Comparison of ENCODE assay signal across 10 cellular contexts in the genomic region with DNA sequence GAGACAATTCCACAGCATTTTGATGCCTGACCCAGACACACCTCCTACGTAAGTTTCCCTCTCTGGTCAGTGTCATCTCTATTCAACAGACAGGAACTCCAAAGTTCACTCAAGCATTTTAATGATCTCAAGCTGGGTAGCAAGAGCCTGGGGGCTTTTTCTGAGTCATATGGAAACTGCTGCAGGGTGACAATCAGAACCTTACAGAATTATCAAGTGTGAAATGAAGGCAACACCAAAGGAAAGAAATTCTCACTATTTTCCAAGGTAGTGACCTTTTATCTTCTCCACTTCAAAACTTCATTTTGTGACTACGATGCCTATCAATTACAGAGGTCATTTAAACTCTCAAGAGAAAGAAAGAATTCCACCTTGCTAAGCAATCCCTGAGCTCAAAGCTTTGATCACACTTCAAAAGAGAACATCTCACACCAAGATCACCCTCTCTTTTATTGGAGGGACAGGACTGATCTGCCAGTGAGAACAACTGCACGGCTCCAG.
DNase-seq lines count a peak whose midpoint lies in the region; ATAC-seq and TF ChIP-seq lines count a peak whose summit lies in the region.
"Had no signal": no experiment of that assay in that cellular context is flagged by ENCODE, and none has a peak within 500 bp of the region (broad histone marks: within the 10 kb centered on the region; RNA-seq: fewer than 3 reads in every experiment).

No MANE protein-coding gene starts in this region.

- no peaks in the 10 kb centered on the region for H3K9me3 Mint-ChIP-seq in activated naive CD4-positive, alpha-beta T cell treated with anti-CD3 and anti-CD28 coated beads, Interleukin-2, amount 50 U/mL, for 72 hours
- peaks cover 2% of the 10 kb centered on the region for H3K9me3 Mint-ChIP-seq in glutamatergic neuron (ENCODE audit: unreplicated experiment)
- H3K9me3 Mint-ChIP-seq in immature natural killer cell: peaks cover 0 to 5% (median 0%) of the 10 kb centered on the region in 6 donors

- H3K27ac Mint-ChIP-seq in activated naive CD4-positive, alpha-beta T cell treated with anti-CD3 and anti-CD28 coated beads, Interleukin-2, amount 50 U/mL, for 72 hours: no peak overlapping the region
- no peak overlapping the region for H3K27ac Mint-ChIP-seq in glutamatergic neuron (ENCODE audit: unreplicated experiment)
- no peak overlapping the region for H3K27ac Mint-ChIP-seq in immature natural killer cell

- no peak overlapping the region for H3K4me3 Mint-ChIP-seq in glutamatergic neuron (ENCODE audit: unreplicated experiment)
- no peak overlapping the region for H3K4me3 Mint-ChIP-seq in immature natural killer cell

- H3K9me3 ChIP-seq in SK-N-MC (ENCODE audit: low read depth, low read length): no peaks in the 10 kb centered on the region
- H3K9me3 ChIP-seq: SK-N-SH had no signal

- no peak overlapping the region for H3K27ac ChIP-seq in SK-N-MC
- H3K27ac ChIP-seq: C4-2B had no signal

- H3K27me3 Mint-ChIP-seq in glutamatergic neuron (ENCODE audit: unreplicated experiment): peaks cover 3% of the 10 kb centered on the region
- H3K27me3 Mint-ChIP-seq in immature natural killer cell (ENCODE audit: low read depth in 3 of 3): no peaks in the 10 kb centered on the region

- 0 out of 2 replicates have a peak overlapping the region, but pooled peaks have one; percentile 3 for H3K4me3 ChIP-seq in SK-N-MC

- H3K4me1 Mint-ChIP-seq in glutamatergic neuron (ENCODE audit: low read depth, unreplicated experiment) (peaks cover 7% of the 10 kb centered on the region), immature natural killer cell (no peaks in the 10 kb centered on the region)

- peak; percentile 54 to 79 for ATAC-seq in activated naive CD4-positive, alpha-beta T cell treated with anti-CD3 and anti-CD28 coated beads, Interleukin-2, amount 50 U/mL, for 72 hours
- ATAC-seq in HG02885 (IDR thresholded peaks at IDR 0.05; ENCODE audit: poor library complexity, unreplicated experiment): peak; percentile 93

- H3K9ac ChIP-seq in SK-N-MC (ENCODE audit: insufficient read length): no peak overlapping the region
- H3K9ac ChIP-seq: SK-N-SH had no signal

- no peak for TF ChIP-seq CTCF in glutamatergic neuron (IDR thresholded peaks at IDR 0.05; ENCODE audit: partially characterized antibody, unreplicated experiment)

- H3K36me3 Mint-ChIP-seq in activated naive CD4-positive, alpha-beta T cell treated with anti-CD3 and anti-CD28 coated beads, Interleukin-2, amount 50 U/mL, for 72 hours: no peaks in the 10 kb centered on the region
- H3K36me3 Mint-ChIP-seq in glutamatergic neuron (ENCODE audit: unreplicated experiment) (peaks cover 9% of the 10 kb centered on the region), immature natural killer cell (peaks cover 0 to 4% (median 0%) of the 10 kb centered on the region in 3 donors)

- H3K36me3 ChIP-seq in SK-N-MC (ENCODE audit: insufficient read depth, low read length): no peaks in the 10 kb centered on the region

- DNase-seq in activated naive CD4-positive, alpha-beta T cell treated with anti-CD3 and anti-CD28 coated beads, Interleukin-2, amount 50 U/mL, for 72 hours (ENCODE audit: low spot score in 2 of 2): no peak
- DNase-seq in activated naive CD4-positive, alpha-beta T cell treated with Interleukin-2 at 50 U/mL for 16 hours: no peak
- DNase-seq in SK-N-MC (ENCODE audit: low read depth, low spot score) (no peak), AG20443 (ENCODE audit: low spot score) (no peak), glutamatergic neuron (no peak), immature natural killer cell (no peak)
- DNase-seq in NK-92 treated with Interleukin-12 subunit alpha and Interleukin-12 subunit beta, amount 100 ng/mL, for 24 hours (lab: John Stamatoyannopoulos, UW): no peak
- DNase-seq: SK-N-SH had no signal
